Comparison of ENCODE assay signal across 7 cellular contexts in the genomic region with DNA sequence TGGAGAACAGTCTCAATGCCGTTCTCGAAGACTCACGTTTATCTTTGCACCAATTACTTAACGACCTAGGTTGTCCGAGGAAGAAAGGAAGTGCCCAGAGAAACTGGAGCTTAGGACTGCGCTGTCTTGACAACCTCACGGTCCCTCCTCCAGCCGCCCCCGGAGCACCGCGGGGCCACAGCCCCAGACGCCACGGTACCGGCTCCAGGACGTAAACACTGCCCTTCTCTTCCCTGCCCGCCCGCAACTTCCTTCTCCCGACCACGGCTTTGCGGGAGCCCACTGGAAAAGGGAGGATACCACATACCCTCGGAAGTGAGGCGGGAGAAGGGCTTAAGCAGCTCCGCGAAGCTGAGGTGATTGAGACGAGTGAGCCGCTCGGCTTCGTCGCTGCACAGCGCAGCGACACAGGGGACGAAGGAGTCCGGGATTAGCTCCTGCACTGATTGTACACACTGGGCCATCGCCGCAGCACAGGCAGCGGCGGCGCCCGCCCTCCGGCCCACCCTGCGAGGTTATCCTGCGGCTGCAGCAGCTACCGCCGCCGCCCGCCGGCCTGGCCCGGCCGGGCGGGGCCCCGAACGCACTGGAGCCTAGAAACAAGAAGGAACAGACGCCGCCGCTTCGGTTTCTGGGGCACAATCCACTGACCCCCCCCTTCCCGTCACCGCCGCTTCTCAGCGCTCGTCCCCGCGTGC. TPM values are rescaled to one million over a fixed set of nuclear protein-coding genes. Genes with fewer than 3 reads are reported as not detected.
DNase-seq lines count a peak whose midpoint lies in the region; ATAC-seq and TF ChIP-seq lines count a peak whose summit lies in the region.

No MANE protein-coding gene starts in this region.

- H3K4me1 Mint-ChIP-seq in GM23338, result peaks cover 26% of the 10 kb centered on the region

- H3K9me3 Mint-ChIP-seq in GM23338, result no peaks in the 10 kb centered on the region; the same call in 1 of the 3 replicates

- H3K36me3 ChIP-seq in GM23338 (ENCODE audit: insufficient read depth) (no peaks in the 10 kb centered on the region), KOPT-K1 (ENCODE audit: insufficient read depth, low read length) (0 out of 2 replicates have a peak, but pooled peaks cover 5% of the 10 kb centered on the region), muscle layer of colon (ENCODE audit: insufficient read depth, low read length) (no peaks in the 10 kb centered on the region), stomach smooth muscle (ENCODE audit: control insufficient read depth in 2 of 2, insufficient read depth in 2 of 2, low read length in 2 of 2) (no peaks in the 10 kb centered on the region)

- TF ChIP-seq CTCF in GM12865 (IDR thresholded peaks at IDR 0.05; ENCODE audit: insufficient read depth, low read depth, low read length, missing control alignments) (no peak), GM23338 (conservative IDR thresholded peaks at IDR 0.05; ENCODE audit: low read depth in 2 of 2) (no peak)

- peak; percentile 6 for TF ChIP-seq POLR2A in erythroblast (IDR thresholded peaks at IDR 0.05; ENCODE audit: low read length)

- no peaks in the 10 kb centered on the region; the same call in 1 of the 2 replicates for H3F3A ChIP-seq in GM23338 (replicated peaks; ENCODE audit: low read depth)

- H3K9ac ChIP-seq in muscle layer of colon (ENCODE audit: low read length) (peak overlapping the region; percentile 66), stomach smooth muscle (ENCODE audit: low read length in 2 of 2) (peak overlapping the region; percentile 75 to 94)

- DNase-seq in GM12865 (ENCODE audit: low read depth), result peak; percentile 64
- DNase-seq in GM23338 (ENCODE audit: low spot score), result peak; percentile 52
- DNase-seq in erythroblast (lab: John Stamatoyannopoulos, UW), result peak; percentile 95 to 97

- H3K4me3 ChIP-seq in GM12865 (ENCODE audit: low read depth, low read length) (peak overlapping the region; percentile 99), GM23338 (peak overlapping the region; percentile 91), muscle layer of colon (ENCODE audit: low read depth in 1 of 2, low read length in 2 of 2) (peak overlapping the region; percentile 97 to 98), stomach smooth muscle (ENCODE audit: low read length in 2 of 2) (peak overlapping the region; percentile 98 to 99)

- no peaks in the 10 kb centered on the region for H3K9me3 ChIP-seq in KOPT-K1 (ENCODE audit: insufficient read depth, low read length, poor library complexity, severe bottlenecking)
- no peaks in the 10 kb centered on the region for H3K9me3 ChIP-seq in muscle layer of colon (ENCODE audit: low read length)
- no peaks in the 10 kb centered on the region for H3K9me3 ChIP-seq in stomach smooth muscle (ENCODE audit: control insufficient read depth in 2 of 2, low read length in 2 of 2)

- no peaks in the 10 kb centered on the region for H3K9me2 ChIP-seq in GM23338 (ENCODE audit: insufficient read depth)

- peak overlapping the region; percentile 100 for H3K4me3 Mint-ChIP-seq in GM23338

- peaks cover 75% of the 10 kb centered on the region for H3K79me2 ChIP-seq in GM23338 (replicated peaks; ENCODE audit: insufficient read depth)

- H3K27ac Mint-ChIP-seq in GM23338, result peak overlapping the region; percentile 100

- H3K36me3 Mint-ChIP-seq in GM23338 (ENCODE audit: low read depth), result no peaks in the 10 kb centered on the region; the same call in 2 of the 3 replicates

- ATAC-seq in GM23338, result peak; percentile 39
- ATAC-seq in activated CD4-positive, CD25-positive, alpha-beta regulatory T cell treated with anti-CD3 and anti-CD28 coated beads, Interleukin-2, amount 50 U/mL, for 24 hours, result peak; percentile 45 to 51

- peaks cover 2% of the 10 kb centered on the region for H3K27me3 Mint-ChIP-seq in GM23338 (ENCODE audit: insufficient read depth, low read depth, poor library complexity)

- H2AFZ ChIP-seq in GM23338, result peak overlapping the region; percentile 72; the same call in 1 of the 2 replicates

- peak overlapping the region; percentile 91 for H3K27ac ChIP-seq in GM23338 (ENCODE audit: low read depth)
- peak overlapping the region; percentile 86 for H3K27ac ChIP-seq in KOPT-K1 (ENCODE audit: low read depth, low read length, poor library complexity, severe bottlenecking)
- peak overlapping the region; percentile 96 for H3K27ac ChIP-seq in muscle layer of colon (ENCODE audit: low read depth, low read length)
- H3K27ac ChIP-seq in stomach smooth muscle (ENCODE audit: low read length), result peak overlapping the region; percentile 86

- H4K20me1 ChIP-seq in GM23338 (replicated peaks; ENCODE audit: insufficient read depth), result peaks cover 11% of the 10 kb centered on the region; the same call in 1 of the 2 replicates

- peaks cover 29% of the 10 kb centered on the region for H3K4me1 ChIP-seq in GM23338 (ENCODE audit: insufficient read depth)
- peaks cover 17% of the 10 kb centered on the region for H3K4me1 ChIP-seq in muscle layer of colon (ENCODE audit: insufficient read depth, low read length)
- peaks cover 14% of the 10 kb centered on the region for H3K4me1 ChIP-seq in stomach smooth muscle (ENCODE audit: control insufficient read depth, insufficient read depth, low read length)

- peak overlapping the region; percentile 93 for H3K4me2 ChIP-seq in GM23338

- H3K27me3 ChIP-seq in GM23338 (ENCODE audit: insufficient read depth) (no peaks in the 10 kb centered on the region), muscle layer of colon (ENCODE audit: control insufficient read depth in 1 of 2, insufficient read depth in 2 of 2, low read length in 2 of 2) (no peaks in the 10 kb centered on the region), stomach smooth muscle (ENCODE audit: control insufficient read depth in 1 of 2, insufficient read depth in 2 of 2, low read length in 2 of 2) (no peaks in the 10 kb centered on the region)

TF ChIP-seq in GM23338, 12 proteins besides CTCF, POLR2A, EP300 and RAD21 (continues in another document):
- TF ChIP-seq EZH2 (IDR thresholded peaks at IDR 0.05; ENCODE audit: low read depth, unreplicated experiment), result no peak
- TF ChIP-seq, protein P1, sequence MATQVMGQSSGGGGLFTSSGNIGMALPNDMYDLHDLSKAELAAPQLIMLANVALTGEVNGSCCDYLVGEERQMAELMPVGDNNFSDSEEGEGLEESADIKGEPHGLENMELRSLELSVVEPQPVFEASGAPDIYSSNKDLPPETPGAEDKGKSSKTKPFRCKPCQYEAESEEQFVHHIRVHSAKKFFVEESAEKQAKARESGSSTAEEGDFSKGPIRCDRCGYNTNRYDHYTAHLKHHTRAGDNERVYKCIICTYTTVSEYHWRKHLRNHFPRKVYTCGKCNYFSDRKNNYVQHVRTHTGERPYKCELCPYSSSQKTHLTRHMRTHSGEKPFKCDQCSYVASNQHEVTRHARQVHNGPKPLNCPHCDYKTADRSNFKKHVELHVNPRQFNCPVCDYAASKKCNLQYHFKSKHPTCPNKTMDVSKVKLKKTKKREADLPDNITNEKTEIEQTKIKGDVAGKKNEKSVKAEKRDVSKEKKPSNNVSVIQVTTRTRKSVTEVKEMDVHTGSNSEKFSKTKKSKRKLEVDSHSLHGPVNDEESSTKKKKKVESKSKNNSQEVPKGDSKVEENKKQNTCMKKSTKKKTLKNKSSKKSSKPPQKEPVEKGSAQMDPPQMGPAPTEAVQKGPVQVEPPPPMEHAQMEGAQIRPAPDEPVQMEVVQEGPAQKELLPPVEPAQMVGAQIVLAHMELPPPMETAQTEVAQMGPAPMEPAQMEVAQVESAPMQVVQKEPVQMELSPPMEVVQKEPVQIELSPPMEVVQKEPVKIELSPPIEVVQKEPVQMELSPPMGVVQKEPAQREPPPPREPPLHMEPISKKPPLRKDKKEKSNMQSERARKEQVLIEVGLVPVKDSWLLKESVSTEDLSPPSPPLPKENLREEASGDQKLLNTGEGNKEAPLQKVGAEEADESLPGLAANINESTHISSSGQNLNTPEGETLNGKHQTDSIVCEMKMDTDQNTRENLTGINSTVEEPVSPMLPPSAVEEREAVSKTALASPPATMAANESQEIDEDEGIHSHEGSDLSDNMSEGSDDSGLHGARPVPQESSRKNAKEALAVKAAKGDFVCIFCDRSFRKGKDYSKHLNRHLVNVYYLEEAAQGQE (IDR thresholded peaks at IDR 0.05; ENCODE audit: unreplicated experiment), result no peak
- TF ChIP-seq JUNB (IDR thresholded peaks at IDR 0.05; ENCODE audit: unreplicated experiment), result no peak
- no peak for TF ChIP-seq POLR2AphosphoS5 (IDR thresholded peaks at IDR 0.05; ENCODE audit: low read depth)
- no peak for TF ChIP-seq ZNF114 (CRISPR knock-in tag; IDR thresholded peaks at IDR 0.05)

RNA-seq across cellular contexts. Expression of a gene that starts 0.5 kb away (rescaled TPM):
- total RNA-seq in GM23338 (2014; rRNA removed; shearing (Covaris generic)), result 45.5 and 66.2 TPM in 2 replicates
- 20.1 and 27.2 TPM in 2 replicates for polyA plus RNA-seq in GM23338 (2016; fragmentation: Nextera tagmentation; extraction: Ambion mirVana)

Comparison
In these comparisons a context has a peak if more than half of its experiments do, and no peak if none do; other contexts are left out.
1. Peak in every context shown above with its lines: DNase-seq, ATAC-seq, H3K4me3 ChIP-seq and H3K27ac ChIP-seq.